Comparison of ENCODE assay signal across 8 cellular contexts in the genomic region with DNA sequence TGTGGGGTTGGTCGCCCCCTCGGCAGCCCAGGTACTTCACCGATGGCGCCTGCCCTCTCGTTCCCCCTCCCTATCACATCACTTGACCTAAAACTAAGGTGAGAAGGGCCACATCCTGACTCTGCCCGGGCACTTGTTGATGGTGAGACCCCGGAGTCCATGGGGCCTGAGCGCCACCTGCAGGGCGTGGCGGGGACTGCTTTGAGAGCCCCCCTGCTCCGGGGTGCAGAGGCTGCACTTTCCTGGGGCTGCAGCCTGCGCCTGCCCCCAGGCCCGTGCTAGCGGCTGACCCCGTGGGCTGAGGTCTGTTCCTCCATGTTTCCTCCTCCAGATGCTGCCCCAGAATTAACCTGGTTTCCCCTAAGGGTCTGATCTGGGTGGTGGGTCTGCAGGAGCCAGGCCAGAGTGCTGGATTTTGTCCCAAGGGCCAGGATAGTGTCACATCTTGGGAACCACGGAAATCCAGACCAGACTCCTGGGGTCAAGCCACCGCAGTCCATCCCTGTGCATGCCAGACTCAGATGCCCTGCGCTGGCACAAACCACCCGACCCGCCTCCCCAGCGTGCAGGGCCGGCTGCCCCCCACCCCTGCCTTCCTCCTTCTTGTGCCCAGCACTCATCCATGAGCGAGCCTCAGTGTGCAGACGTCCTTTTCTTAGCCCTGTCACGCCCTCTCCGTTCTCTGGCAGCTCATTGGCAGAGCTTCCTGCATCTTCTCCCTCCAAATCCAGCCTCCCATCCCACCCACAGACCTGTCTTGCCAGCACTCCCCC. TPM values are rescaled to one million over a fixed set of nuclear protein-coding genes. Genes with fewer than 3 reads are reported as not detected.
A peak's percentile ranks its signal among the peaks of the same experiment; 100 is the strongest.
DNase-seq lines count a peak whose midpoint lies in the region; ATAC-seq and TF ChIP-seq lines count a peak whose summit lies in the region.

No MANE protein-coding gene starts in this region.

- H3K79me2 ChIP-seq in Karpas-422 (ENCODE audit: low read length): peaks cover 46% of the 10 kb centered on the region

- H3K36me3 ChIP-seq in Karpas-422 (ENCODE audit: insufficient read depth, low read length) (no peaks in the 10 kb centered on the region), mucosa of descending colon (ENCODE audit: low read depth) (peaks cover 2% of the 10 kb centered on the region)

- intact Hi-C loops in mucosa of descending colon (cut with DNase I, micrococcal nuclease): no loop called here

- DNase-seq in ELR (ENCODE audit: low read depth) (peak; percentile 67), Karpas-422 (peak; percentile 91), mucosa of descending colon (peak in 2 of 3 donors; percentile 64), globus pallidus (ENCODE audit: low spot score) (no peak)
- peak; percentile 46 for DNase-seq in activated CD4-positive, alpha-beta T cell treated with anti-CD3 and anti-CD28 coated beads for 1 hour
- peak; percentile 41 for DNase-seq in central memory CD4-positive, alpha-beta T cell
- peak; percentile 33 to 61 (median 49) for DNase-seq in stimulated activated naive CD4-positive, alpha-beta T cell (lab: John Stamatoyannopoulos, UW)

- no peak for ATAC-seq in mucosa of descending colon
- ATAC-seq in HG03442 (IDR thresholded peaks at IDR 0.05; ENCODE audit: unreplicated experiment): no peak

- H3K4me1 ChIP-seq in Karpas-422 (ENCODE audit: low read length): peaks cover 41% of the 10 kb centered on the region
- peaks cover 19% of the 10 kb centered on the region for H3K4me1 ChIP-seq in mucosa of descending colon (ENCODE audit: low read depth)

- H3K4me2 ChIP-seq in Karpas-422 (ENCODE audit: low read depth, low read length, poor library complexity, severe bottlenecking): no peak overlapping the region

- no peaks in the 10 kb centered on the region for H3K9me2 ChIP-seq in Karpas-422 (replicated peaks; ENCODE audit: insufficient read depth, low read length)

- H2AFZ ChIP-seq in Karpas-422 (ENCODE audit: low read length): no peak overlapping the region

- H3K9me3 ChIP-seq in Karpas-422 (ENCODE audit: low read length): no peaks in the 10 kb centered on the region
- H3K9me3 ChIP-seq in mucosa of descending colon: no peaks in the 10 kb centered on the region

- TF ChIP-seq CTCF in mucosa of descending colon (IDR thresholded peaks at IDR 0.05): peak; percentile 29

- H4K20me1 ChIP-seq in Karpas-422 (ENCODE audit: insufficient read depth, low read depth, low read length): peaks cover 11% of the 10 kb centered on the region; the same call in 1 of the 2 replicates

- no peak overlapping the region for H3K27ac ChIP-seq in Karpas-422 (ENCODE audit: low read length)

- no peaks in the 10 kb centered on the region for H3K27me3 ChIP-seq in Karpas-422 (ENCODE audit: low read length)

- H3K4me3 ChIP-seq in Karpas-422 (ENCODE audit: low read length) (no peak overlapping the region), mucosa of descending colon (no peak overlapping the region)

- H3K9ac ChIP-seq in Karpas-422 (ENCODE audit: low read length): no peak overlapping the region

RNA-seq across cellular contexts. Expression of a gene that starts 2.7 kb away (rescaled TPM):
- total RNA-seq in Karpas-422 (2014; rRNA removed; shearing (Covaris generic); ENCODE audit: low replicate concordance): 34.7 and 81.5 TPM in 2 replicates
- total RNA-seq in mucosa of descending colon: 10 to 100 TPM; 24.5 to 31.6 (median 31.2) TPM

RNA-seq across cellular contexts. Expression of a gene that starts 3.0 kb away (rescaled TPM):
- 14.5 and 36.6 TPM in 2 replicates for total RNA-seq in Karpas-422 (2014; rRNA removed; shearing (Covaris generic); ENCODE audit: low replicate concordance)
- total RNA-seq in mucosa of descending colon: 10 to 100 TPM; 37.4 to 60.2 (median 50.0) TPM

RNA-seq across cellular contexts. Expression of a gene that starts 19.1 kb away (rescaled TPM):
- total RNA-seq in Karpas-422 (2014; rRNA removed; shearing (Covaris generic); ENCODE audit: low replicate concordance): 5.1 and 23.6 TPM in 2 replicates
- 1 to 10 TPM; 5.7 to 9.3 (median 8.7) TPM for total RNA-seq in mucosa of descending colon

RNA-seq across cellular contexts. Expression of a gene that starts 53.3 kb away (rescaled TPM):
- total RNA-seq in Karpas-422 (2014; rRNA removed; shearing (Covaris generic); ENCODE audit: low replicate concordance): 20.8 and 48.8 TPM in 2 replicates
- total RNA-seq in mucosa of descending colon: 10 to 100 TPM; 77.0 to 95.3 (median 94.0) TPM
